In genomic region chr18:25164211-25164836, GRCh38 we compare ENCODE assay signal across 8 cellular contexts.
A peak's percentile ranks its signal among the peaks of the same experiment; 100 is the strongest.
DNase-seq lines count a peak whose midpoint lies in the region; ATAC-seq and TF ChIP-seq lines count a peak whose summit lies in the region.

No MANE protein-coding gene starts in this region.

- no peak overlapping the region for H2AFZ ChIP-seq in PC-9

- no peaks in the 10 kb centered on the region for H3F3A ChIP-seq in PC-9 (ENCODE audit: insufficient read depth, low read depth)

- H3K27ac Mint-ChIP-seq in CD4-positive, alpha-beta memory T cell, result peak overlapping the region in 3 of 7 donors; percentile 15 to 80 (median 64)

- TF ChIP-seq CTCF in fibroblast of pulmonary artery (IDR thresholded peaks at IDR 0.05; ENCODE audit: low read length, missing control alignments), result no peak
- no peak for TF ChIP-seq CTCF in PC-9 (conservative IDR thresholded peaks at IDR 0.05)
- TF ChIP-seq CTCF in body of pancreas (IDR thresholded peaks at IDR 0.05), result no peak

- ATAC-seq in GM19467 (IDR thresholded peaks at IDR 0.05; ENCODE audit: unreplicated experiment) (peak; percentile 36), HG03571 (IDR thresholded peaks at IDR 0.05; ENCODE audit: unreplicated experiment) (peak; percentile 36), left colon (no peak), body of pancreas (no peak)

- no peaks in the 10 kb centered on the region for H4K20me1 ChIP-seq in PC-9 (ENCODE audit: insufficient read depth)

- H3K36me3 ChIP-seq in CD4-positive, alpha-beta memory T cell (ENCODE audit: insufficient read depth, low read length), result no peaks in the 10 kb centered on the region
- H3K36me3 ChIP-seq in PC-9 (ENCODE audit: low read depth) (no peaks in the 10 kb centered on the region), body of pancreas (replicated peaks in 1 of 2; ENCODE audit: insufficient read depth in 1 of 2, low read depth in 2 of 2) (no peaks in the 10 kb centered on the region)

- peak overlapping the region; percentile 67 to 87 (median 75) for H3K4me3 Mint-ChIP-seq in CD4-positive, alpha-beta memory T cell

- no peaks in the 10 kb centered on the region for H3K36me3 Mint-ChIP-seq in CD4-positive, alpha-beta memory T cell

- peaks cover 10 to 19% (median 15%) of the 10 kb centered on the region in 4 donors for H3K4me1 Mint-ChIP-seq in CD4-positive, alpha-beta memory T cell

- TF ChIP-seq POLR2A in body of pancreas (IDR thresholded peaks at IDR 0.05), result no peak

- no peak for DNase-seq in CD4-positive, alpha-beta memory T cell
- no peak for DNase-seq in fibroblast of pulmonary artery (ENCODE audit: low read depth)
- no peak for DNase-seq in SIG-M5 (lab: John Stamatoyannopoulos, UW)
- no peak for DNase-seq in left colon
- no peak for DNase-seq in PC-9
- no peak for DNase-seq in body of pancreas

- H3K27me3 ChIP-seq in CD4-positive, alpha-beta memory T cell (ENCODE audit: insufficient read depth, low read length), result no peaks in the 10 kb centered on the region
- no peaks in the 10 kb centered on the region for H3K27me3 ChIP-seq in PC-9 (ENCODE audit: insufficient read depth, low read depth)
- no peaks in the 10 kb centered on the region for H3K27me3 ChIP-seq in body of pancreas

- no peak overlapping the region for H3K4me3 ChIP-seq in CD4-positive, alpha-beta memory T cell (ENCODE audit: low read length in 2 of 2)
- H3K4me3 ChIP-seq in fibroblast of pulmonary artery (replicated peaks; ENCODE audit: low read depth, low read length) (peak overlapping the region; percentile 45), PC-9 (no peak overlapping the region), body of pancreas (no peak overlapping the region)

- H3K79me2 ChIP-seq in PC-9 (ENCODE audit: low read depth), result no peaks in the 10 kb centered on the region

- POLR2A ChIA-PET in CD4-positive, alpha-beta memory T cell (lab: Charles Lee; ENCODE audit: partially characterized antibody), result no interaction called here
- POLR2A ChIA-PET in PC-9 (lab: Charles Lee; ENCODE audit: unreplicated experiment), result no interaction called here

- H3K9me3 ChIP-seq in CD4-positive, alpha-beta memory T cell (ENCODE audit: control insufficient read depth in 1 of 2, low read length in 2 of 2), result no peaks in the 10 kb centered on the region
- H3K9me3 ChIP-seq in PC-9 (ENCODE audit: insufficient read depth, low read depth), result no peaks in the 10 kb centered on the region
- H3K9me3 ChIP-seq in body of pancreas, result no peaks in the 10 kb centered on the region

- peaks cover 0 to 3% (median 0%) of the 10 kb centered on the region in 8 donors for H3K9me3 Mint-ChIP-seq in CD4-positive, alpha-beta memory T cell

- CTCF ChIA-PET in CD4-positive, alpha-beta memory T cell (lab: Charles Lee; ENCODE audit: partially characterized antibody), result no interaction called here
- CTCF ChIA-PET in PC-9 (lab: Charles Lee), result no interaction called here

- WGBS in body of pancreas, 2 donors, result 33 to 45% methylated on average over 6 of the region's 6 CpGs

- intact Hi-C loops in CD4-positive, alpha-beta memory T cell (cut with micrococcal nuclease), result no loop called here
- intact Hi-C loops in left colon (cut with DNase I, micrococcal nuclease) (no loop called here), PC-9 (cut with micrococcal nuclease; ENCODE audit: unreplicated experiment) (no loop called here), body of pancreas (cut with DNase I) (no loop called here)

- H3K27me3 Mint-ChIP-seq in CD4-positive, alpha-beta memory T cell, result no peaks in the 10 kb centered on the region

- no peak overlapping the region; the same call in 1 of the 2 replicates for H3K4me2 ChIP-seq in PC-9

- BruUV-seq in PC-9 (replicated peaks; lab: Mats Ljungman, UMichigan), result no TSS peak

- H3K9me2 ChIP-seq in PC-9 (ENCODE audit: insufficient read depth), result no peaks in the 10 kb centered on the region

- H3K4me1 ChIP-seq in CD4-positive, alpha-beta memory T cell (ENCODE audit: insufficient read depth, low read length), result no peaks in the 10 kb centered on the region
- H3K4me1 ChIP-seq in PC-9 (replicated peaks; ENCODE audit: insufficient read depth), result no peaks in the 10 kb centered on the region
- H3K4me1 ChIP-seq in body of pancreas, result no peaks in the 10 kb centered on the region

- H3K27ac ChIP-seq in CD4-positive, alpha-beta memory T cell (ENCODE audit: low read depth, low read length), result no peak overlapping the region
- H3K27ac ChIP-seq in PC-9 (no peak overlapping the region), body of pancreas (no peak overlapping the region)

Comparison
In these comparisons a context has a peak if more than half of its experiments do, and no peak if none do; other contexts are left out.
1. ATAC-seq: peak in GM19467 (single experiment) and HG03571 (single experiment); none in left colon (single experiment) and body of pancreas (single experiment).